ENCODE assay signal across 23 cellular contexts in genomic region chr15:58222698-58223097, GRCh38.
A peak's percentile ranks its signal among the peaks of the same experiment; 100 is the strongest.
DNase-seq lines count a peak whose midpoint lies in the region; ATAC-seq and TF ChIP-seq lines count a peak whose summit lies in the region.
"Had no signal": no experiment of that assay in that cellular context is flagged by ENCODE, and none has a peak within 500 bp of the region (broad histone marks: within the 10 kb centered on the region; RNA-seq: fewer than 3 reads in every experiment).

No MANE protein-coding gene starts in this region.

- H3K27ac ChIP-seq in HCT116 (ENCODE audit: low read depth, low read length), result no peak overlapping the region
- H3K27ac ChIP-seq: KMS-11, parathyroid adenoma, uterus had no signal

- H3K9me2 ChIP-seq in HCT116 (ENCODE audit: insufficient read depth), result no peaks in the 10 kb centered on the region; the same call in 1 of the 2 replicates

- H3K36me3 ChIP-seq in HCT116 (ENCODE audit: control insufficient read depth in 1 of 2, insufficient read depth in 2 of 2, low read length in 2 of 2) (no peaks in the 10 kb centered on the region), adipocyte (ENCODE audit: control insufficient read depth, insufficient read depth, low read length, severe bottlenecking) (no peaks in the 10 kb centered on the region)
- H3K36me3 ChIP-seq: HAP-1, spleen, uterus had no signal

- no peak for ATAC-seq in HCT116
- no peak for ATAC-seq in GM21825 (IDR thresholded peaks at IDR 0.05; ENCODE audit: unreplicated experiment)
- ATAC-seq: activated naive CD4-positive, alpha-beta T cell treated with anti-CD3 and anti-CD28 coated beads, Interleukin-2, amount 50 U/mL, for 72 hours had no signal

- no peak for TF ChIP-seq CTCF in HCT116 (IDR thresholded peaks at IDR 0.05 in 2 of 3, conservative IDR thresholded peaks at IDR 0.05 in 1 of 3; ENCODE audit: borderline replicate concordance in 1 of 3, insufficient read depth in 1 of 3, low read depth in 2 of 3, low read length in 2 of 3)

- RAD21 ChIA-PET in HCT116 (lab: Charles Lee; ENCODE audit: low non-redundant PET in 1 of 2, low total read pairs in 2 of 2, uncharacterized antibody in 2 of 2, unreplicated experiment in 2 of 2), result no interaction called here

- TF ChIP-seq POLR2A in HCT116 (IDR thresholded peaks at IDR 0.05; ENCODE audit: borderline replicate concordance, extremely low read depth, insufficient read depth, insufficient read length) (no peak), erythroblast (IDR thresholded peaks at IDR 0.05; ENCODE audit: low read length) (no peak)

- no TSS peak for BruUV-seq in HCT116 (replicated peaks; lab: Mats Ljungman, UMichigan)

- H2AFZ ChIP-seq in HCT116 (ENCODE audit: low read depth, low read length, poor library complexity, severe bottlenecking), result peak overlapping the region; percentile 86
- H2AFZ ChIP-seq: parathyroid adenoma had no signal

- POLR2A ChIA-PET in HCT116 (lab: Charles Lee), result no interaction called here

- H3K79me2 ChIP-seq in HCT116 (ENCODE audit: insufficient read depth, low read length), result no peaks in the 10 kb centered on the region
- H3K79me2 ChIP-seq: parathyroid adenoma had no signal

- no peaks in the 10 kb centered on the region for H3K27me3 ChIP-seq in HCT116 (ENCODE audit: insufficient read depth, low read length)
- H3K27me3 ChIP-seq in adipocyte (replicated peaks; ENCODE audit: control insufficient read depth, insufficient read depth, low read length), result no peaks in the 10 kb centered on the region
- H3K27me3 ChIP-seq: spleen, uterus had no signal

- peak; percentile 39 for TF ChIP-seq RAD21 in HCT116 (IDR thresholded peaks at IDR 0.05; ENCODE audit: low read depth)

- H3K4me3 ChIP-seq in HCT116 (replicated peaks in 1 of 2; ENCODE audit: low read depth in 1 of 2, low read length in 2 of 2) (no peak overlapping the region), adipocyte (ENCODE audit: low read length) (no peak overlapping the region)
- H3K4me3 ChIP-seq: HAP-1, spleen, uterus had no signal

- no peak overlapping the region for H3K4me2 ChIP-seq in HCT116 (ENCODE audit: low read length)
- H3K4me2 ChIP-seq: KMS-11 had no signal

- CTCF ChIA-PET in HCT116 (lab: Charles Lee), result interaction anchor here (1.1 to 2.7 kb wide), 3 partner anchors 10 to 734 kb away, joined by 3 to 25 read pairs (median 3); no protein-coding TSS in a partner anchor

- H3K9me3 ChIP-seq in HCT116 (ENCODE audit: control insufficient read depth in 1 of 2, insufficient read depth in 1 of 2, low read depth in 1 of 2, low read length in 2 of 2), result no peaks in the 10 kb centered on the region
- H3K9me3 ChIP-seq in adipocyte (ENCODE audit: control insufficient read depth, low read length), result peaks cover 6% of the 10 kb centered on the region
- H3K9me3 ChIP-seq: HAP-1, uterus had no signal

- no peaks in the 10 kb centered on the region for H4K20me1 ChIP-seq in HCT116 (ENCODE audit: insufficient read depth)

- intact Hi-C loops in HCT116 (cut with micrococcal nuclease), result loop anchor here (10.0 kb wide), 3 partner anchors 632 to 912 kb away; no protein-coding TSS in a partner anchor

- no peak overlapping the region for H3K9ac ChIP-seq in HCT116 (ENCODE audit: low read length)
- no peak overlapping the region for H3K9ac ChIP-seq in adipocyte (ENCODE audit: low read length)
- H3K9ac ChIP-seq: KMS-11, parathyroid adenoma had no signal

- no peaks in the 10 kb centered on the region for H3K4me1 ChIP-seq in HCT116 (ENCODE audit: control insufficient read depth in 1 of 2, insufficient read depth in 2 of 2, low read length in 2 of 2)
- peaks cover 14% of the 10 kb centered on the region for H3K4me1 ChIP-seq in adipocyte (ENCODE audit: control insufficient read depth, insufficient read depth, low read length)
- H3K4me1 ChIP-seq: HAP-1, parathyroid adenoma, uterus had no signal

- peak; percentile 46 for DNase-seq in Ammon's horn (ENCODE audit: low spot score)
- DNase-seq in HCT116 (ENCODE audit: low read depth, low spot score), result no peak
- peak; percentile 31 for DNase-seq in adipocyte (ENCODE audit: low read depth)
- DNase-seq in kidney tubule cell (ENCODE audit: low spot score), result peak; percentile 36
- no peak for DNase-seq in erythroblast (lab: John Stamatoyannopoulos, UW)
- DNase-seq in hepatic stellate cell (ENCODE audit: low spot score), result no peak
- no peak for DNase-seq in central memory CD4-positive, alpha-beta T cell
- DNase-seq: activated CD4-positive, alpha-beta T cell treated with anti-CD3 and anti-CD28 coated beads, Interleukin-2, amount 10 ng/mL, durations not matched to agents 7 days and 5 days; activated T-cell treated with anti-CD3 and anti-CD28 coated beads, Interleukin-2, amount 50 U/mL, for 1 hour; C1 segment of cervical spinal cord; DMS79; endodermal cell; immature natural killer cell; NCI-H2029; SHP77; spleen; T1000; uterus had no signal

TF ChIP-seq in HCT116, 20 proteins besides CTCF, POLR2A, EP300 and RAD21:
- TF ChIP-seq SIN3A (IDR thresholded peaks at IDR 0.05; ENCODE audit: low read depth), result no peak
- TF ChIP-seq, protein P1, sequence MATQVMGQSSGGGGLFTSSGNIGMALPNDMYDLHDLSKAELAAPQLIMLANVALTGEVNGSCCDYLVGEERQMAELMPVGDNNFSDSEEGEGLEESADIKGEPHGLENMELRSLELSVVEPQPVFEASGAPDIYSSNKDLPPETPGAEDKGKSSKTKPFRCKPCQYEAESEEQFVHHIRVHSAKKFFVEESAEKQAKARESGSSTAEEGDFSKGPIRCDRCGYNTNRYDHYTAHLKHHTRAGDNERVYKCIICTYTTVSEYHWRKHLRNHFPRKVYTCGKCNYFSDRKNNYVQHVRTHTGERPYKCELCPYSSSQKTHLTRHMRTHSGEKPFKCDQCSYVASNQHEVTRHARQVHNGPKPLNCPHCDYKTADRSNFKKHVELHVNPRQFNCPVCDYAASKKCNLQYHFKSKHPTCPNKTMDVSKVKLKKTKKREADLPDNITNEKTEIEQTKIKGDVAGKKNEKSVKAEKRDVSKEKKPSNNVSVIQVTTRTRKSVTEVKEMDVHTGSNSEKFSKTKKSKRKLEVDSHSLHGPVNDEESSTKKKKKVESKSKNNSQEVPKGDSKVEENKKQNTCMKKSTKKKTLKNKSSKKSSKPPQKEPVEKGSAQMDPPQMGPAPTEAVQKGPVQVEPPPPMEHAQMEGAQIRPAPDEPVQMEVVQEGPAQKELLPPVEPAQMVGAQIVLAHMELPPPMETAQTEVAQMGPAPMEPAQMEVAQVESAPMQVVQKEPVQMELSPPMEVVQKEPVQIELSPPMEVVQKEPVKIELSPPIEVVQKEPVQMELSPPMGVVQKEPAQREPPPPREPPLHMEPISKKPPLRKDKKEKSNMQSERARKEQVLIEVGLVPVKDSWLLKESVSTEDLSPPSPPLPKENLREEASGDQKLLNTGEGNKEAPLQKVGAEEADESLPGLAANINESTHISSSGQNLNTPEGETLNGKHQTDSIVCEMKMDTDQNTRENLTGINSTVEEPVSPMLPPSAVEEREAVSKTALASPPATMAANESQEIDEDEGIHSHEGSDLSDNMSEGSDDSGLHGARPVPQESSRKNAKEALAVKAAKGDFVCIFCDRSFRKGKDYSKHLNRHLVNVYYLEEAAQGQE (IDR thresholded peaks at IDR 0.05; ENCODE audit: low read depth), result no peak
- no peak for TF ChIP-seq JUND (IDR thresholded peaks at IDR 0.05)
- TF ChIP-seq EZH2phosphoT487 (IDR thresholded peaks at IDR 0.05; ENCODE audit: borderline replicate concordance), result no peak
- no peak for TF ChIP-seq POLR2AphosphoS5 (IDR thresholded peaks at IDR 0.05; ENCODE audit: low read depth, low read length)
- no peak for TF ChIP-seq ZNF274 (IDR thresholded peaks at IDR 0.05; ENCODE audit: low read depth, low read length)
- TF ChIP-seq SP1 (IDR thresholded peaks at IDR 0.05; ENCODE audit: low read depth), result no peak
- no peak for TF ChIP-seq EZH2 (IDR thresholded peaks at IDR 0.05)
- no peak for TF ChIP-seq ZFX (IDR thresholded peaks at IDR 0.05)
- TF ChIP-seq, protein P2, sequence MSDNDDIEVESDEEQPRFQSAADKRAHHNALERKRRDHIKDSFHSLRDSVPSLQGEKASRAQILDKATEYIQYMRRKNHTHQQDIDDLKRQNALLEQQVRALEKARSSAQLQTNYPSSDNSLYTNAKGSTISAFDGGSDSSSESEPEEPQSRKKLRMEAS (IDR thresholded peaks at IDR 0.05), result no peak
- TF ChIP-seq, protein P3, sequence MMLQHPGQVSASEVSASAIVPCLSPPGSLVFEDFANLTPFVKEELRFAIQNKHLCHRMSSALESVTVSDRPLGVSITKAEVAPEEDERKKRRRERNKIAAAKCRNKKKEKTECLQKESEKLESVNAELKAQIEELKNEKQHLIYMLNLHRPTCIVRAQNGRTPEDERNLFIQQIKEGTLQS (IDR thresholded peaks at IDR 0.05), result no peak
- TF ChIP-seq ZBTB33 (IDR thresholded peaks at IDR 0.05; ENCODE audit: extremely low read depth, insufficient replicate concordance, low read length), result no peak

Comparison
In these comparisons a context has a peak if more than half of its experiments do, and no peak if none do; other contexts are left out.
1. DNase-seq: peak in Ammon's horn (single experiment), adipocyte (single experiment) and kidney tubule cell (single experiment); none in HCT116 (single experiment), erythroblast (0 of 2), hepatic stellate cell (single experiment) and central memory CD4-positive, alpha-beta T cell (single experiment).